ENCODE assay signal across 1 cellular context in the genomic region with DNA sequence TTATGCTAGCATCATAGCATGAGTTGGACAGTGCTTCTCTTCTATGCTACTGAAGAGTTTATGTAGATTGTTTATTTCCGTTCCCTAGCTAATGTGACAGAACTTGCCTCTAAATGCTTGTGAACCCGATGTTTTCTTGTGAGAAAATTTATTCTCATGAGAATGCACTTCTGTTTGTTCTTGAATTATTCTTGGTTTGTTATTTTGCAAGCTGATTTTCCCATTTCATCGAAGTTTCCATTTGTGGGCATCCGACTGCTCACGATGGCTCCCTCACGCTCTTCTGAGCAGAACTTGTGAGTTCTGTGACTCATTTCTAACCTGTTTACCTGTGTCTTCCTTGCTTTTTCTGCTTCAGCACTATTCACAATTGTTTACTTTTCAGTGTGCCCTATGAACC.
TF ChIP-seq lines count a peak whose summit lies in the region.

No MANE protein-coding gene starts in this region.

TF ChIP-seq in K562, 482 proteins besides CTCF, POLR2A, EP300 and RAD21:
- TF ChIP-seq, protein P1, sequence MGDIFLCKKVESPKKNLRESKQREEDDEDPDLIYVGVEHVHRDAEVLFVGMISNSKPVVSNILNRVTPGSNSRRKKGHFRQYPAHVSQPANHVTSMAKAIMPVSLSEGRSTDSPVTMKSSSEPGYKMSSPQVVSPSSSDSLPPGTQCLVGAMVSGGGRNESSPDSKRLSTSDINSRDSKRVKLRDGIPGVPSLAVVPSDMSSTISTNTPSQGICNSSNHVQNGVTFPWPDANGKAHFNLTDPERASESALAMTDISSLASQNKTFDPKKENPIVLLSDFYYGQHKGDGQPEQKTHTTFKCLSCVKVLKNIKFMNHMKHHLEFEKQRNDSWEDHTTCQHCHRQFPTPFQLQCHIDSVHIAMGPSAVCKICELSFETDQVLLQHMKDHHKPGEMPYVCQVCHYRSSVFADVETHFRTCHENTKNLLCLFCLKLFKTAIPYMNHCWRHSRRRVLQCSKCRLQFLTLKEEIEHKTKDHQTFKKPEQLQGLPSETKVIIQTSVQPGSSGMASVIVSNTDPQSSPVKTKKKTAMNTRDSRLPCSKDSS (IDR thresholded peaks at IDR 0.05; ENCODE audit: low read depth, partially characterized antibody): no peak
- TF ChIP-seq KAT2B (IDR thresholded peaks at IDR 0.05; ENCODE audit: low read depth, low read length) (no peak), BCL6 (CRISPR knock-in tag; IDR thresholded peaks at IDR 0.05) (no peak), RBM17 (IDR thresholded peaks at IDR 0.05; ENCODE audit: borderline replicate concordance, low read depth, low read length) (no peak), STAT5A (IDR thresholded peaks at IDR 0.05; ENCODE audit: borderline replicate concordance, low read length) (no peak), ZNF586 (CRISPR knock-in tag; conservative IDR thresholded peaks at IDR 0.05) (no peak), ZNF75A (CRISPR knock-in tag; IDR thresholded peaks at IDR 0.05) (no peak), ZKSCAN1 (IDR thresholded peaks at IDR 0.05; ENCODE audit: low read depth, low read length) (no peak), MTA1 (IDR thresholded peaks at IDR 0.05; ENCODE audit: borderline replicate concordance) (no peak), ZFP1 (CRISPR knock-in tag; IDR thresholded peaks at IDR 0.05) (no peak), BMI1 (IDR thresholded peaks at IDR 0.05; ENCODE audit: low read length) (no peak), CBFA2T2 (conservative IDR thresholded peaks at IDR 0.05) (no peak), ZC3H8 (IDR thresholded peaks at IDR 0.05) (no peak), KLF6 (CRISPR knock-in tag; IDR thresholded peaks at IDR 0.05; ENCODE audit: borderline replicate concordance) (no peak), CHD2 (IDR thresholded peaks at IDR 0.05; ENCODE audit: low read depth, low read length) (no peak), EP400 (IDR thresholded peaks at IDR 0.05) (no peak), HEY1 (CRISPR knock-in tag; IDR thresholded peaks at IDR 0.05; ENCODE audit: borderline replicate concordance) (no peak)
- TF ChIP-seq, protein P2, sequence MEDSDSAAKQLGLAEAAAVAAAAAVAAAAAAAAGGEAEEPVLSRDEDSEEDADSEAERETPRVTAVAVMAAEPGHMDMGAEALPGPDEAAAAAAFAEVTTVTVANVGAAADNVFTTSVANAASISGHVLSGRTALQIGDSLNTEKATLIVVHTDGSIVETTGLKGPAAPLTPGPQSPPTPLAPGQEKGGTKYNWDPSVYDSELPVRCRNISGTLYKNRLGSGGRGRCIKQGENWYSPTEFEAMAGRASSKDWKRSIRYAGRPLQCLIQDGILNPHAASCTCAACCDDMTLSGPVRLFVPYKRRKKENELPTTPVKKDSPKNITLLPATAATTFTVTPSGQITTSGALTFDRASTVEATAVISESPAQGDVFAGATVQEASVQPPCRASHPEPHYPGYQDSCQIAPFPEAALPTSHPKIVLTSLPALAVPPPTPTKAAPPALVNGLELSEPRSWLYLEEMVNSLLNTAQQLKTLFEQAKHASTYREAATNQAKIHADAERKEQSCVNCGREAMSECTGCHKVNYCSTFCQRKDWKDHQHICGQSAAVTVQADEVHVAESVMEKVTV (CRISPR knock-in tag; IDR thresholded peaks at IDR 0.05): no peak
- TF ChIP-seq, protein P3, sequence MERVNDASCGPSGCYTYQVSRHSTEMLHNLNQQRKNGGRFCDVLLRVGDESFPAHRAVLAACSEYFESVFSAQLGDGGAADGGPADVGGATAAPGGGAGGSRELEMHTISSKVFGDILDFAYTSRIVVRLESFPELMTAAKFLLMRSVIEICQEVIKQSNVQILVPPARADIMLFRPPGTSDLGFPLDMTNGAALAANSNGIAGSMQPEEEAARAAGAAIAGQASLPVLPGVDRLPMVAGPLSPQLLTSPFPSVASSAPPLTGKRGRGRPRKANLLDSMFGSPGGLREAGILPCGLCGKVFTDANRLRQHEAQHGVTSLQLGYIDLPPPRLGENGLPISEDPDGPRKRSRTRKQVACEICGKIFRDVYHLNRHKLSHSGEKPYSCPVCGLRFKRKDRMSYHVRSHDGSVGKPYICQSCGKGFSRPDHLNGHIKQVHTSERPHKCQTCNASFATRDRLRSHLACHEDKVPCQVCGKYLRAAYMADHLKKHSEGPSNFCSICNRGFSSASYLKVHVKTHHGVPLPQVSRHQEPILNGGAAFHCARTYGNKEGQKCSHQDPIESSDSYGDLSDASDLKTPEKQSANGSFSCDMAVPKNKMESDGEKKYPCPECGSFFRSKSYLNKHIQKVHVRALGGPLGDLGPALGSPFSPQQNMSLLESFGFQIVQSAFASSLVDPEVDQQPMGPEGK (CRISPR knock-in tag; IDR thresholded peaks at IDR 0.05; ENCODE audit: borderline replicate concordance): no peak
- TF ChIP-seq, protein P4, sequence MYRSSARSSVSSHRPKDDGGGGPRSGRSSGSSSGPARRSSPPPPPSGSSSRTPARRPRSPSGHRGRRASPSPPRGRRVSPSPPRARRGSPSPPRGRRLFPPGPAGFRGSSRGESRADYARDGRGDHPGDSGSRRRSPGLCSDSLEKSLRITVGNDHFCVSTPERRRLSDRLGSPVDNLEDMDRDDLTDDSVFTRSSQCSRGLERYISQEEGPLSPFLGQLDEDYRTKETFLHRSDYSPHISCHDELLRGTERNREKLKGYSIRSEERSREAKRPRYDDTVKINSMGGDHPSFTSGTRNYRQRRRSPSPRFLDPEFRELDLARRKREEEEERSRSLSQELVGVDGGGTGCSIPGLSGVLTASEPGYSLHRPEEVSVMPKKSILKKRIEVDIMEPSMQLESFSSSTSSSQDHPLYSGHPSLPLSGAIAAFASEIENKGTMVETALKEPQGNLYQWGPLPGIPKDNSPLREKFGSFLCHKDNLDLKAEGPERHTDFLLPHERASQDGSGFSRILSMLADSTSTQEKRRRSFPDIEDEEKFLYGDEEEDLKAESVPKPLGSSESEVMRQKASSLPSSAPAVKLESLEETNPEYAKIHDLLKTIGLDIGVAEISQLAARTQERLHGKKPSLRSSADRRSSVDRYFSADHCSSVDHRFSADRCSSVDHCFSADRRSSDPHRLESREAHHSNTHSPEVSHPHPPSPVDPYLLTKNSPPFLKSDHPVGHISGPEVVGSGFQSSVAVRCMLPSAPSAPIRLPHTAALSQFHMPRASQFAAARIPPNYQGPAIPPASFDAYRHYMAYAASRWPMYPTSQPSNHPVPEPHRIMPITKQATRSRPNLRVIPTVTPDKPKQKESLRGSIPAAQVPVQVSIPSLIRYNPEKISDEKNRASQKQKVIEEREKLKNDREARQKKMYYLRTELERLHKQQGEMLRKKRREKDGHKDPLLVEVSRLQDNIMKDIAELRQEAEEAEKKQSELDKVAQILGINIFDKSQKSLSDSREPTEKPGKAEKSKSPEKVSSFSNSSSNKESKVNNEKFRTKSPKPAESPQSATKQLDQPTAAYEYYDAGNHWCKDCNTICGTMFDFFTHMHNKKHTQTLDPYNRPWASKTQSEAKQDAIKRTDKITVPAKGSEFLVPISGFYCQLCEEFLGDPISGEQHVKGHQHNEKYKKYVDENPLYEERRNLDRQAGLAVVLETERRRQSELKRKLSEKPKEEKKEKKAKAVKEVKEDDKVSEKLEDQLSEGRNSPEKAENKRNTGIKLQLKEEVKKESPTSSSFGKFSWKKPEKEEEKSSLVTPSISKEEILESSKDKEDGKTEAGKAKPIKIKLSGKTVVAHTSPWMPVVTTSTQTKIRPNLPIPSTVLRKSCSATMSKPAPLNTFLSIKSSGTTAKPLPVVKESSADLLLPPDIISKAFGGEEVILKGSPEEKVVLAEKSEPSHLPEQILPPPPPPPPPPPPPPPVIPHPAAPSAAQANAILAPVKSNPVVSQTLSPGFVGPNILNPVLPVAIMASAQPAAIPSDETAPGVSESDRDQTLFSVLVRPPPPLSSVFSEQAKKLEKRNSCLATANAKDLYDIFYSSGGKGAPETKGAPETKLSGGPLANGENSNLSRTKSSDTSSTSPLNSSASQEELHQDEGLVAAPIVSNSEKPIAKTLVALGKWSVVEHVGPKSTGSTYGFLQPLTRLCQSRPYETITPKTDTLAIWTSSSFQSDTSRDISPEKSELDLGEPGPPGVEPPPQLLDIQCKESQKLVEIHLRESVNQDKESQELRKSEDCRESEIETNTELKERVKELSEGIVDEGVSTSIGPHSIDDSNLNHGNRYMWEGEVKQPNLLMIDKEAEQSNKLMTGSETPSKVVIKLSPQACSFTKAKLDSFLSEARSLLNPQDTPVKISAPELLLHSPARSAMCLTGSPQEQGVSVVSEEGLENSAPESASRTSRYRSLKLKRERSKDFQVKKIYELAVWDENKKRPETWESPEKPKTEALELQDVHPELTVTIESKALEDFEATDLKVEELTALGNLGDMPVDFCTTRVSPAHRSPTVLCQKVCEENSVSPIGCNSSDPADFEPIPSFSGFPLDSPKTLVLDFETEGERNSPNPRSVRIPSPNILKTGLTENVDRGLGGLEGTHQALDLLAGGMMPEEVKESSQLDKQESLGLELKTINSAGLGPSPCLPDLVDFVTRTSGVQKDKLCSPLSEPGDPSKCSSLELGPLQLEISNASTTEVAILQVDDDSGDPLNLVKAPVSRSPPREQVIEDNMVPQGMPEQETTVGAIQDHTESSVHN (IDR thresholded peaks at IDR 0.05; ENCODE audit: borderline replicate concordance in 1 of 2, low read depth in 1 of 2): no peak
